ENCODE assay signal across 1 cellular context in genomic region chr20:57249772-57250171, GRCh38.
TF ChIP-seq lines count a peak whose summit lies in the region.

No MANE protein-coding gene starts in this region.

TF ChIP-seq in H1, 55 proteins besides CTCF, POLR2A, EP300 and RAD21:
- TF ChIP-seq KDM4A (IDR thresholded peaks at IDR 0.05; ENCODE audit: low read depth, low read length, severe bottlenecking), result no peak
- TF ChIP-seq NRF1 (IDR thresholded peaks at IDR 0.05; ENCODE audit: low read depth, low read length), result no peak
- no peak for TF ChIP-seq TBP (IDR thresholded peaks at IDR 0.05; ENCODE audit: low read depth, low read length)
- TF ChIP-seq SP1 (IDR thresholded peaks at IDR 0.05; ENCODE audit: low read depth, low read length), result no peak
- no peak for TF ChIP-seq BCL11A (IDR thresholded peaks at IDR 0.05; ENCODE audit: low read depth in 2 of 2, low read length in 2 of 2)
- TF ChIP-seq BRCA1 (IDR thresholded peaks at IDR 0.05; ENCODE audit: low read depth, low read length), result no peak
- TF ChIP-seq SP2 (IDR thresholded peaks at IDR 0.05; ENCODE audit: low read length), result no peak
- TF ChIP-seq SP4 (IDR thresholded peaks at IDR 0.05; ENCODE audit: low read length), result no peak
- no peak for TF ChIP-seq CREB1 (IDR thresholded peaks at IDR 0.05)
- TF ChIP-seq TCF12 (IDR thresholded peaks at IDR 0.05; ENCODE audit: low read depth, low read length), result no peak
- no peak for TF ChIP-seq BACH1 (IDR thresholded peaks at IDR 0.05; ENCODE audit: low read length)
- no peak for TF ChIP-seq RBBP5 (IDR thresholded peaks at IDR 0.05; ENCODE audit: borderline replicate concordance, low read depth, low read length)
- TF ChIP-seq KDM5A (IDR thresholded peaks at IDR 0.05; ENCODE audit: low read length), result no peak
- no peak for TF ChIP-seq HDAC6 (IDR thresholded peaks at IDR 0.05; ENCODE audit: low read depth, low read length)
- TF ChIP-seq FOSL1 (IDR thresholded peaks at IDR 0.05; ENCODE audit: insufficient read depth, low read depth, low read length), result no peak
- TF ChIP-seq TAF1 (IDR thresholded peaks at IDR 0.05; ENCODE audit: low read depth, low read length), result no peak
- no peak for TF ChIP-seq TEAD4 (IDR thresholded peaks at IDR 0.05; ENCODE audit: low read depth, low read length)
- no peak for TF ChIP-seq ATF2 (IDR thresholded peaks at IDR 0.05; ENCODE audit: low read length)
- TF ChIP-seq USF2 (IDR thresholded peaks at IDR 0.05; ENCODE audit: low read length), result no peak
- TF ChIP-seq TAF7 (optimal IDR thresholded peaks at IDR 0.05; ENCODE audit: borderline replicate concordance, low read depth, low read length), result no peak
